In genomic region chr1:207959141-207959825, GRCh38 we compare ENCODE assay signal across 9 cellular contexts. TPM values are rescaled to one million over a fixed set of nuclear protein-coding genes. Genes with fewer than 3 reads are reported as not detected.
DNase-seq lines count a peak whose midpoint lies in the region; ATAC-seq and TF ChIP-seq lines count a peak whose summit lies in the region.
"Had no signal": no experiment of that assay in that cellular context is flagged by ENCODE, and none has a peak within 500 bp of the region (broad histone marks: within the 10 kb centered on the region; RNA-seq: fewer than 3 reads in every experiment).

No MANE protein-coding gene starts in this region.

- TF ChIP-seq CTCF in GM12864 (IDR thresholded peaks at IDR 0.05; ENCODE audit: low read depth, low read length, missing control alignments): no peak
- no peak for TF ChIP-seq CTCF in cardiac muscle cell (IDR thresholded peaks at IDR 0.05; ENCODE audit: low read depth, low read length)
- TF ChIP-seq CTCF in omental fat pad (IDR thresholded peaks at IDR 0.05): no peak

- peaks cover 20% of the 10 kb centered on the region for H3K27me3 Mint-ChIP-seq in activated naive CD4-positive, alpha-beta T cell treated with anti-CD3 and anti-CD28 coated beads, Interleukin-2, amount 50 U/mL, for 24 hours

- H3K27ac Mint-ChIP-seq in activated naive CD4-positive, alpha-beta T cell treated with anti-CD3 and anti-CD28 coated beads, Interleukin-2, amount 50 U/mL, for 24 hours: no peak overlapping the region

- H3K27ac ChIP-seq in cardiac muscle cell: no peak overlapping the region

- peak overlapping the region; percentile 43 for H3K4me3 Mint-ChIP-seq in activated naive CD4-positive, alpha-beta T cell treated with anti-CD3 and anti-CD28 coated beads, Interleukin-2, amount 50 U/mL, for 24 hours

- no peak for DNase-seq in GM12864 (ENCODE audit: low read depth)
- DNase-seq in cardiac muscle cell (ENCODE audit: low read depth in 1 of 2, low spot score in 1 of 2): peak; percentile 60 to 78
- DNase-seq in omental fat pad (ENCODE audit: low spot score): peak; percentile 50

- ATAC-seq in omental fat pad (ENCODE audit: low FRiP score) (peak; percentile 68), HG02759 (IDR thresholded peaks at IDR 0.05; ENCODE audit: unreplicated experiment) (no peak), GM18511 (IDR thresholded peaks at IDR 0.05; ENCODE audit: unreplicated experiment) (no peak), HG03025 (IDR thresholded peaks at IDR 0.05; ENCODE audit: low FRiP score, unreplicated experiment) (no peak), GM21786 (IDR thresholded peaks at IDR 0.05; ENCODE audit: unreplicated experiment) (no peak)

- peak overlapping the region; percentile 14; the same call in 1 of the 2 replicates for H3K4me3 ChIP-seq in GM12864 (ENCODE audit: low read depth, low read length)
- peak overlapping the region; percentile 28 for H3K4me3 ChIP-seq in cardiac muscle cell

- peaks cover 9% of the 10 kb centered on the region for H3K4me1 Mint-ChIP-seq in activated naive CD4-positive, alpha-beta T cell treated with anti-CD3 and anti-CD28 coated beads, Interleukin-2, amount 50 U/mL, for 24 hours

- H3K9me3 Mint-ChIP-seq in activated naive CD4-positive, alpha-beta T cell treated with anti-CD3 and anti-CD28 coated beads, Interleukin-2, amount 50 U/mL, for 24 hours: no peaks in the 10 kb centered on the region

- H3K36me3 Mint-ChIP-seq in activated naive CD4-positive, alpha-beta T cell treated with anti-CD3 and anti-CD28 coated beads, Interleukin-2, amount 50 U/mL, for 24 hours: no peaks in the 10 kb centered on the region

- no peaks in the 10 kb centered on the region for H3K36me3 ChIP-seq in cardiac muscle cell

- no peaks in the 10 kb centered on the region for H3K9me3 ChIP-seq in cardiac muscle cell (ENCODE audit: low read depth)

- H3K4me1 ChIP-seq in cardiac muscle cell (ENCODE audit: low read depth): peaks cover 4% of the 10 kb centered on the region

- H3K27me3 ChIP-seq in cardiac muscle cell: peaks cover 76% of the 10 kb centered on the region

RNA-seq across cellular contexts. Expression of gene CD34, which starts 48.4 kb away (rescaled TPM):
- 0.04 and 0.27 TPM in 2 replicates for total RNA-seq in cardiac muscle cell
- polyA plus RNA-seq in cardiac muscle cell: 0.29 and 0.94 TPM in 2 replicates
- 100 to 1,000 TPM in 1 of 4 donors, 10 to 100 TPM in 3; 52.6 to 123 (median 76.9) TPM for total RNA-seq in omental fat pad
- total RNA-seq: HT1080 had no signal

Comparison
In these comparisons a context has a peak if more than half of its experiments do, and no peak if none do; other contexts are left out.
1. RNA of gene CD34, which starts 48.4 kb away (total RNA-seq): 52.6 to 123 TPM in omental fat pad; 0.04 to 0.27 TPM in cardiac muscle cell; every median in the first group is over 10 times any median in the second.